1 cellular context compared by ENCODE assay signal in the genomic region with DNA sequence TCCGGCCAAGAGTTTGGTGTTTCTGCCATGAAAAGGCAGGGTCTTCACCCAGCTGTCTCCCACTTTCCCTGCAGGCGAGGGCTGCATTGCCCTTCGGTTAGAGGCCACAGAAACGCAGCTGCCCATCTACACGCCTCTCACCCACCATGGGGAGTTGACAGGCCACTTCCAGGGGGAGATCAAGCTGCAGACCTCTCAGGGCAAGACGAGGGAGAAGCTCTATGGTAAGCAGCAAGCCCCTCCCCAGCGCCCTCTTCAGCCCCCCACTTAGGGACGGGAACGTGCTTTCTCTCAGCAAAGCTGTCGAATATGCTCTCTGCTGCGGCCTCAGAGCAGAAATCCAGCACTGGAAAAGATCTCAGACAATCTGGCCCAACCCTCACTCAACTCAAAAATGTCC.
TF ChIP-seq lines count a peak whose summit lies in the region.

No MANE protein-coding gene starts in this region.

TF ChIP-seq in WTC11, 78 proteins besides CTCF, POLR2A, EP300 and RAD21 (continued from another document):
- TF ChIP-seq, protein P1, sequence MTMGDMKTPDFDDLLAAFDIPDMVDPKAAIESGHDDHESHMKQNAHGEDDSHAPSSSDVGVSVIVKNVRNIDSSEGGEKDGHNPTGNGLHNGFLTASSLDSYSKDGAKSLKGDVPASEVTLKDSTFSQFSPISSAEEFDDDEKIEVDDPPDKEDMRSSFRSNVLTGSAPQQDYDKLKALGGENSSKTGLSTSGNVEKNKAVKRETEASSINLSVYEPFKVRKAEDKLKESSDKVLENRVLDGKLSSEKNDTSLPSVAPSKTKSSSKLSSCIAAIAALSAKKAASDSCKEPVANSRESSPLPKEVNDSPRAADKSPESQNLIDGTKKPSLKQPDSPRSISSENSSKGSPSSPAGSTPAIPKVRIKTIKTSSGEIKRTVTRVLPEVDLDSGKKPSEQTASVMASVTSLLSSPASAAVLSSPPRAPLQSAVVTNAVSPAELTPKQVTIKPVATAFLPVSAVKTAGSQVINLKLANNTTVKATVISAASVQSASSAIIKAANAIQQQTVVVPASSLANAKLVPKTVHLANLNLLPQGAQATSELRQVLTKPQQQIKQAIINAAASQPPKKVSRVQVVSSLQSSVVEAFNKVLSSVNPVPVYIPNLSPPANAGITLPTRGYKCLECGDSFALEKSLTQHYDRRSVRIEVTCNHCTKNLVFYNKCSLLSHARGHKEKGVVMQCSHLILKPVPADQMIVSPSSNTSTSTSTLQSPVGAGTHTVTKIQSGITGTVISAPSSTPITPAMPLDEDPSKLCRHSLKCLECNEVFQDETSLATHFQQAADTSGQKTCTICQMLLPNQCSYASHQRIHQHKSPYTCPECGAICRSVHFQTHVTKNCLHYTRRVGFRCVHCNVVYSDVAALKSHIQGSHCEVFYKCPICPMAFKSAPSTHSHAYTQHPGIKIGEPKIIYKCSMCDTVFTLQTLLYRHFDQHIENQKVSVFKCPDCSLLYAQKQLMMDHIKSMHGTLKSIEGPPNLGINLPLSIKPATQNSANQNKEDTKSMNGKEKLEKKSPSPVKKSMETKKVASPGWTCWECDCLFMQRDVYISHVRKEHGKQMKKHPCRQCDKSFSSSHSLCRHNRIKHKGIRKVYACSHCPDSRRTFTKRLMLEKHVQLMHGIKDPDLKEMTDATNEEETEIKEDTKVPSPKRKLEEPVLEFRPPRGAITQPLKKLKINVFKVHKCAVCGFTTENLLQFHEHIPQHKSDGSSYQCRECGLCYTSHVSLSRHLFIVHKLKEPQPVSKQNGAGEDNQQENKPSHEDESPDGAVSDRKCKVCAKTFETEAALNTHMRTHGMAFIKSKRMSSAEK (CRISPR knock-in tag; IDR thresholded peaks at IDR 0.05; ENCODE audit: borderline replicate concordance), result no peak
- TF ChIP-seq JUN (CRISPR knock-in tag; IDR thresholded peaks at IDR 0.05) (no peak), MYBL2 (CRISPR knock-in tag; IDR thresholded peaks at IDR 0.05) (no peak), ZNF263 (CRISPR knock-in tag; IDR thresholded peaks at IDR 0.05; ENCODE audit: low read depth) (no peak), CREB1 (CRISPR knock-in tag; IDR thresholded peaks at IDR 0.05) (no peak), ZNF396 (CRISPR knock-in tag; IDR thresholded peaks at IDR 0.05; ENCODE audit: borderline replicate concordance) (no peak)
